25 cellular contexts compared by ENCODE assay signal in genomic region chr12:38289396-38289795, GRCh38.
"Had no signal": no experiment of that assay in that cellular context is flagged by ENCODE, and none has a peak within 500 bp of the region (broad histone marks: within the 10 kb centered on the region; RNA-seq: fewer than 3 reads in every experiment).

No MANE protein-coding gene starts in this region.

- H3K36me3 Mint-ChIP-seq: immature natural killer cell; memory B cell; naive thymus-derived CD4-positive, alpha-beta T cell; natural killer cell treated with Interleukin-12 subunit alpha and Interleukin-12 subunit beta and Interleukin-15 and Interleukin-18, amount 100 ng/mL, for 72 hours; stimulated activated naive B cell treated with anti-CD40 and anti-IgM and Interleukin-4, amounts not matched to agents 10 μg/mL and 1 μg/mL and 100 μg/mL, for 72 hours had no signal

- H3K27me3 Mint-ChIP-seq: memory B cell; natural killer cell treated with Interleukin-12 subunit alpha and Interleukin-12 subunit beta and Interleukin-15 and Interleukin-18, amount 100 ng/mL, for 72 hours; progenitor cell of endocrine pancreas; stimulated activated naive B cell treated with anti-CD40 and anti-IgM and Interleukin-4, amounts not matched to agents 10 μg/mL and 1 μg/mL and 100 μg/mL, for 72 hours had no signal

- H3K4me1 ChIP-seq: left ventricle myocardium inferior, right atrium auricular region, stomach, testis, thyroid gland, transverse colon, vagina had no signal

- H3K36me3 ChIP-seq: left ventricle myocardium inferior, ovary, right atrium auricular region, stomach, thyroid gland, transverse colon, vagina had no signal

- H3K4me1 Mint-ChIP-seq: immature natural killer cell; memory B cell; naive thymus-derived CD4-positive, alpha-beta T cell; stimulated activated naive B cell treated with anti-CD40 and anti-IgM and Interleukin-4, amounts not matched to agents 10 μg/mL and 1 μg/mL and 100 μg/mL, for 72 hours had no signal

- ATAC-seq: mucosa of descending colon; naive thymus-derived CD4-positive, alpha-beta T cell; natural killer cell treated with Interleukin-12 subunit alpha and Interleukin-12 subunit beta and Interleukin-15 and Interleukin-18, amount 100 ng/mL, for 72 hours; sciatic nerve; stimulated activated naive B cell treated with anti-CD40 and anti-IgM and Interleukin-4, amounts not matched to agents 10 μg/mL and 1 μg/mL and 100 μg/mL, for 72 hours; stimulated activated naive CD8-positive, alpha-beta T cell treated with anti-CD3 and anti-CD28 coated beads, Interleukin-15, Interleukin-2, amounts not matched to agents 100 U/mL and 50 U/mL, for 24 hours had no signal

- H3K27ac ChIP-seq: left ventricle myocardium inferior, ovary, right atrium auricular region, skin epidermis, stomach, testis, thyroid gland, transverse colon, vagina had no signal

- H3K27me3 ChIP-seq: ovary, right atrium auricular region, testis, thyroid gland, transverse colon, vagina had no signal

- H3K27ac Mint-ChIP-seq: immature natural killer cell; memory B cell; naive thymus-derived CD4-positive, alpha-beta T cell; natural killer cell treated with Interleukin-12 subunit alpha and Interleukin-12 subunit beta and Interleukin-15 and Interleukin-18, amount 100 ng/mL, for 72 hours; progenitor cell of endocrine pancreas; stimulated activated naive B cell treated with anti-CD40 and anti-IgM and Interleukin-4, amounts not matched to agents 10 μg/mL and 1 μg/mL and 100 μg/mL, for 72 hours had no signal

- DNase-seq: hypothalamus; immature natural killer cell; left ventricle myocardium inferior; midbrain; mucosa of descending colon; naive thymus-derived CD4-positive, alpha-beta T cell; ovary; stimulated activated CD4-positive, alpha-beta T cell treated with anti-CD3 and anti-CD28 coated beads, Interleukin-12 subunit alpha, Interleukin-12 subunit beta, amount 100 ng/mL, for 4 hours; stimulated activated CD4-positive, alpha-beta T cell treated with anti-CD3 and anti-CD28 coated beads, Interleukin-15, amount 100 ng/mL, for 24 hours; stimulated activated CD4-positive, alpha-beta T cell treated with anti-CD3 and anti-CD28 coated beads, Interleukin-2, amount 100 ng/mL, for 24 hours; stimulated activated CD4-positive, alpha-beta T cell treated with anti-CD3 and anti-CD28 coated beads, Interleukin-4, amount 100 ng/mL, for 1 hour; stimulated activated naive B cell treated with anti-CD40 and anti-IgM and Interleukin-4, amounts not matched to agents 10 μg/mL and 1 μg/mL and 100 μg/mL, for 72 hours; stimulated activated naive CD8-positive, alpha-beta T cell treated with anti-CD3 and anti-CD28 coated beads, Interleukin-15, Interleukin-2, amounts not matched to agents 100 U/mL and 50 U/mL, for 24 hours; stomach; testis; thyroid gland; transverse colon had no signal

- H3K4me3 Mint-ChIP-seq: immature natural killer cell; memory B cell; naive thymus-derived CD4-positive, alpha-beta T cell; natural killer cell treated with Interleukin-12 subunit alpha and Interleukin-12 subunit beta and Interleukin-15 and Interleukin-18, amount 100 ng/mL, for 72 hours; stimulated activated naive B cell treated with anti-CD40 and anti-IgM and Interleukin-4, amounts not matched to agents 10 μg/mL and 1 μg/mL and 100 μg/mL, for 72 hours had no signal

- H3K9me3 Mint-ChIP-seq: memory B cell had no signal

- H3K9me3 ChIP-seq: left ventricle myocardium inferior, mucosa of descending colon, ovary, right atrium auricular region, stomach, testis, thyroid gland, transverse colon, vagina had no signal

- H3K4me3 ChIP-seq: left ventricle myocardium inferior, lung, mucosa of descending colon, ovary, right atrium auricular region, skin epidermis, stomach, testis, thyroid gland, transverse colon, vagina had no signal
